ENCODE assay signal across 7 cellular contexts in the genomic region with DNA sequence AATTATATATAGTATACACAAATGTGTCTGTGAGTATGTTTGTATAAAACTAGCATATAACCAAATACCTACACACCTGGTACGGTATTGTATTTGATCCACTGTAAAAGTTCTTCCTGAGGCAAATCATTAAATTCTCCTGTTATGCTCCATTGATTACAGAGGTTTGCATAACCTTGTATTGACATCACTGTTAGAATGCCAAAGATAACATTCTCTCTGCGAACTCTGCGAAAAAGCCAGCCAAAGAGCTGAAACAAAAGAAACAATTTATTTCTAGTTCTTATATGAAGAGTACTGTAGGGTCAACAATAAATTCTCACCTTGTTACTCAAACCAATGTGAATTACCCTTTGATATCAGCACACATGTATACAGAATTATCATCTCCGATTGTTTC. TPM values are rescaled to one million over a fixed set of nuclear protein-coding genes. Genes with fewer than 3 reads are reported as not detected.
DNase-seq lines count a peak whose midpoint lies in the region; TF ChIP-seq lines count a peak whose summit lies in the region.
"Not testable (repeated sequence)": the region's sequence is repeated elsewhere in the genome, so short reads cannot be mapped to it uniquely, and the experiment has no call there.

No MANE protein-coding gene starts in this region.

- not testable (repeated sequence) for H3K4me1 ChIP-seq in thyroid gland

- intact Hi-C loops in thyroid gland (cut with DNase I), result not testable (repeated sequence)

- H3K36me3 Mint-ChIP-seq in nephron (ENCODE audit: low read depth), result not testable (repeated sequence)

- H3K27me3 Mint-ChIP-seq in nephron (ENCODE audit: low read depth), result peaks cover 15% of the 10 kb centered on the region

- not testable (repeated sequence) for H3K36me3 ChIP-seq in thyroid gland

- not testable (repeated sequence) for TF ChIP-seq CTCF in VCaP (conservative IDR thresholded peaks at IDR 0.05); fibroblast of pulmonary artery (IDR thresholded peaks at IDR 0.05; ENCODE audit: low read length, missing control alignments); nephron (IDR thresholded peaks at IDR 0.05; ENCODE audit: unreplicated experiment in 3 of 3); thyroid gland (IDR thresholded peaks at IDR 0.05)

- peaks cover 11% of the 10 kb centered on the region for H3K4me1 Mint-ChIP-seq in nephron

- peak; percentile 1 for DNase-seq in brain pericyte (ENCODE audit: low read depth, low spot score)
- peak; percentile 1 for DNase-seq in fibroblast of pulmonary artery (ENCODE audit: low read depth)
- DNase-seq in kidney glomerular epithelial cell (lab: John Stamatoyannopoulos, UW), result peak; percentile 71
- peak; percentile 8 to 24 for DNase-seq in thyroid gland

- not testable (repeated sequence) for H3K9me3 ChIP-seq in thyroid gland

- H3K4me3 ChIP-seq in fibroblast of pulmonary artery (replicated peaks; ENCODE audit: low read depth, low read length); thyroid gland (replicated peaks in 1 of 3): not testable (repeated sequence)

- H3K27ac ChIP-seq in VCaP, result peak overlapping the region; percentile 78
- H3K27ac ChIP-seq in thyroid gland, result not testable (repeated sequence)

- not testable (repeated sequence) for H3K27me3 ChIP-seq in thyroid gland

- H3K4me3 Mint-ChIP-seq in nephron, result not testable (repeated sequence)

- TF ChIP-seq RAD21 in Ishikawa (IDR thresholded peaks at IDR 0.05; ENCODE audit: low read depth), result not testable (repeated sequence)

- TF ChIP-seq POLR2A in thyroid gland (IDR thresholded peaks at IDR 0.05), result not testable (repeated sequence)

- TF ChIP-seq EP300 in Ishikawa (IDR thresholded peaks at IDR 0.05; ENCODE audit: borderline replicate concordance), result not testable (repeated sequence)

- not testable (repeated sequence) for H3K9me3 Mint-ChIP-seq in nephron

- peak overlapping the region; percentile 61 to 92 (median 80) for H3K27ac Mint-ChIP-seq in nephron

- 20 to 29% methylated on average over 4 of the region's 4 CpGs for WGBS in thyroid gland, 2 donors

TF ChIP-seq in Ishikawa, 13 proteins besides CTCF, POLR2A, EP300 and RAD21:
- TF ChIP-seq TEAD4 (IDR thresholded peaks at IDR 0.05) (0 out of 2 replicates have a peak, but pooled peaks have one; percentile 9), CEBPB (IDR thresholded peaks at IDR 0.05) (peak; percentile 36; the same call in 1 of the 2 replicates)

RNA-seq across cellular contexts. Expression of gene NAPEPLD, which starts 46.5 kb away (rescaled TPM):
- 10 to 100 TPM; 20.3 to 46.7 (median 34.4) TPM for total RNA-seq in thyroid gland

Comparison
In these comparisons a context has a peak if more than half of its experiments do, and no peak if none do; other contexts are left out.
1. DNase-seq: peak in every context shown above with its lines; median percentile 71 in kidney glomerular epithelial cell; 16 in thyroid gland; 1 in brain pericyte; 1 in fibroblast of pulmonary artery.